Comparison of ENCODE assay signal across 18 cellular contexts in the genomic region with DNA sequence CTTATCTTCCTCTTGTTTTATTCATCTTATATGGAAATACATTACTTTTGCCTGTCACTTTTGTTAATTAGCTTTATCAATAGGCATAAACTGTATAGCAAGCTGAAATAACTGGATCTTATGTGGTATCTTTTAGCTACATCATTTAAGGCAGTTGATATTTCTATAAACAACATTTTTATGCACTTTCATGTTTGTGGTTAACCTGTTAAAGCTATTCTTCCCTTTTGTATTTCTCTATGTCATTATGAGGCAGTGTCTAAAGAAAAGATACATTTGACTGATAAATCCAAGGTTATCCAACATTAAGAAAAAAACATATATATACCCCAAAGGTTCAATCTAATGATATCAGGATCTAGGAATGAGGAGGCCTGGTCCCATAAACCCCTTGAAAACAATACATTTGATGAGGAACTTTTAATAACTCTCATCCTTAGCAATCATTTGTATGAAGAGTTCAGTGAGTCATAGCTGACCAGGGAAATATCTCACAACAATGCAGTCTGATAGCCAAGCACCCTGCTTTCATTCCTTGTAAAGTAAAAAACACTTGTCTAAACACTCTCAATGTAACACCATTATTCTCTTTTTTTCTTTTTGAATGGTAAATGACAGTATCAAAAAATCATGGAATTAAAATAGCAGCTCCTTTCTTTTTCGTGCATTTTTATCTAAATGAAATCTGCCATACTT.
DNase-seq lines count a peak whose midpoint lies in the region; ATAC-seq and TF ChIP-seq lines count a peak whose summit lies in the region.
"Had no signal": no experiment of that assay in that cellular context is flagged by ENCODE, and none has a peak within 500 bp of the region (broad histone marks: within the 10 kb centered on the region; RNA-seq: fewer than 3 reads in every experiment).

No MANE protein-coding gene starts in this region.

- H3K36me3 Mint-ChIP-seq in natural killer cell = no peaks in the 10 kb centered on the region
- H3K36me3 Mint-ChIP-seq: naive thymus-derived CD8-positive, alpha-beta T cell had no signal

- no peaks in the 10 kb centered on the region for H3K9me2 ChIP-seq in PC-9 (ENCODE audit: insufficient read depth)

- H3K27me3 ChIP-seq in fibroblast of lung (ENCODE audit: control insufficient read depth, insufficient read depth, low read length) (no peaks in the 10 kb centered on the region), PC-9 (ENCODE audit: insufficient read depth, low read depth) (no peaks in the 10 kb centered on the region)
- H3K27me3 ChIP-seq: esophagus muscularis mucosa had no signal

- H2AFZ ChIP-seq in fibroblast of lung (ENCODE audit: low read length) (no peak overlapping the region), PC-9 (no peak overlapping the region)

- peak overlapping the region; percentile 86 to 89 for H3K27ac Mint-ChIP-seq in natural killer cell
- H3K27ac Mint-ChIP-seq: dendritic cell treated with granulocyte-macrophage colony-stimulating factor and Interleukin-4, amounts not matched to agents 40 ng/mL and 50 ng/mL, for 4 days; naive thymus-derived CD8-positive, alpha-beta T cell had no signal

- H3K4me1 ChIP-seq in fibroblast of lung (ENCODE audit: control insufficient read depth, extremely low read depth, insufficient read depth, low read length) = peaks cover 4% of the 10 kb centered on the region
- H3K4me1 ChIP-seq in PC-9 (replicated peaks; ENCODE audit: insufficient read depth) = no peaks in the 10 kb centered on the region

- H4K20me1 ChIP-seq in fibroblast of lung (ENCODE audit: control insufficient read depth, extremely low read depth, insufficient read depth, low read length) (no peaks in the 10 kb centered on the region), PC-9 (ENCODE audit: insufficient read depth) (no peaks in the 10 kb centered on the region)

- CTCF ChIA-PET in PC-9 (lab: Charles Lee) = no interaction called here

- POLR2A ChIA-PET in PC-9 (lab: Charles Lee; ENCODE audit: unreplicated experiment) = no interaction called here

- no peak overlapping the region for H3K9ac ChIP-seq in fibroblast of lung (ENCODE audit: insufficient read depth, low read length)

- intact Hi-C loops in natural killer cell (cut with micrococcal nuclease) = loop anchor here (1.0 kb wide), 1 partner anchor 27 kb away; no protein-coding TSS in a partner anchor
- intact Hi-C loops in PC-9 (cut with micrococcal nuclease; ENCODE audit: unreplicated experiment) = no loop called here

- H3K27ac ChIP-seq in fibroblast of lung (ENCODE audit: insufficient read depth, low read length) = no peak overlapping the region
- H3K27ac ChIP-seq in PC-9 = no peak overlapping the region
- H3K27ac ChIP-seq: esophagus muscularis mucosa had no signal

- peaks cover 0 to under 1% of the 10 kb centered on the region in 2 donors for H3K9me3 Mint-ChIP-seq in natural killer cell
- H3K9me3 Mint-ChIP-seq: dendritic cell treated with granulocyte-macrophage colony-stimulating factor and Interleukin-4, amounts not matched to agents 40 ng/mL and 50 ng/mL, for 4 days had no signal

- H3K4me1 Mint-ChIP-seq in natural killer cell = peaks cover 30 to 48% of the 10 kb centered on the region in 2 donors

- DNase-seq in AG10803 (ENCODE audit: low read depth) (peak; percentile 47), fibroblast of lung (ENCODE audit: low read depth in 2 of 2) (peak; percentile 36 to 83), natural killer cell (no peak), GM03348 (ENCODE audit: low spot score) (no peak), PC-9 (no peak), NCI-H2029 treated with DMSO at 0.1 percent for 48 hours (lab: John Stamatoyannopoulos, UW) (no peak)
- DNase-seq: activated CD4-positive, CD25-positive, alpha-beta regulatory T cell; amniotic stem cell; EL; naive thymus-derived CD8-positive, alpha-beta T cell; NCI-H1930; NCI-H526 treated with DMSO at 0.1 percent for 48 hours; right cardiac atrium; stimulated activated CD4-positive, alpha-beta T cell treated with anti-CD3 and anti-CD28 coated beads, Interleukin-2, amount 100 ng/mL, for 48 hours had no signal

- H3K9me3 ChIP-seq in fibroblast of lung (ENCODE audit: control insufficient read depth, insufficient read depth, low read depth, low read length) = no peaks in the 10 kb centered on the region
- no peaks in the 10 kb centered on the region for H3K9me3 ChIP-seq in PC-9 (ENCODE audit: insufficient read depth, low read depth)
- H3K9me3 ChIP-seq: esophagus muscularis mucosa had no signal

- ATAC-seq in SK-N-SH treated with all-trans-retinoic acid at 6 μM for 48 hours = peak; percentile 58; the same call in 2 of the 3 replicates
- peak; percentile 79 to 85 (median 84) for ATAC-seq in natural killer cell
- ATAC-seq in GM19351 (IDR thresholded peaks at IDR 0.05; ENCODE audit: unreplicated experiment) = no peak
- ATAC-seq: naive thymus-derived CD8-positive, alpha-beta T cell had no signal

- H3K79me2 ChIP-seq in fibroblast of lung (ENCODE audit: control insufficient read depth, insufficient read depth, low read length) (no peaks in the 10 kb centered on the region), PC-9 (ENCODE audit: low read depth) (no peaks in the 10 kb centered on the region)

- no peaks in the 10 kb centered on the region for H3K27me3 Mint-ChIP-seq in natural killer cell (ENCODE audit: low read depth in 2 of 2)
- H3K27me3 Mint-ChIP-seq: dendritic cell treated with granulocyte-macrophage colony-stimulating factor and Interleukin-4, amounts not matched to agents 40 ng/mL and 50 ng/mL, for 4 days; naive thymus-derived CD8-positive, alpha-beta T cell had no signal

- H3K36me3 ChIP-seq in fibroblast of lung (ENCODE audit: control insufficient read depth, insufficient read depth, low read length) (no peaks in the 10 kb centered on the region), PC-9 (ENCODE audit: low read depth) (no peaks in the 10 kb centered on the region)
- H3K36me3 ChIP-seq: esophagus muscularis mucosa had no signal

- no peak overlapping the region for H3K4me2 ChIP-seq in fibroblast of lung (ENCODE audit: extremely low read depth, insufficient read depth, low read length)
- no peak overlapping the region for H3K4me2 ChIP-seq in PC-9

- H3K4me3 ChIP-seq in AG10803 (ENCODE audit: low read length) (no peak overlapping the region), fibroblast of lung (replicated peaks in 1 of 4; ENCODE audit: control extremely low read depth in 1 of 4, insufficient read depth in 1 of 4, low read depth in 3 of 4, low read length in 4 of 4) (no peak overlapping the region), PC-9 (no peak overlapping the region)
- H3K4me3 ChIP-seq: esophagus muscularis mucosa had no signal

- no peaks in the 10 kb centered on the region for H3F3A ChIP-seq in PC-9 (ENCODE audit: insufficient read depth, low read depth)

- TF ChIP-seq CTCF in AG10803 (conservative IDR thresholded peaks at IDR 0.05; ENCODE audit: low read length) (no peak), fibroblast of lung (conservative IDR thresholded peaks at IDR 0.05 in 1 of 2, IDR thresholded peaks at IDR 0.05 in 1 of 2; ENCODE audit: low read depth in 1 of 2, low read length in 2 of 2) (no peak), natural killer cell (IDR thresholded peaks at IDR 0.05) (no peak), PC-9 (conservative IDR thresholded peaks at IDR 0.05) (no peak)

- H3K4me3 Mint-ChIP-seq in natural killer cell = peak overlapping the region; percentile 79
- H3K4me3 Mint-ChIP-seq: dendritic cell treated with granulocyte-macrophage colony-stimulating factor and Interleukin-4, amounts not matched to agents 40 ng/mL and 50 ng/mL, for 4 days; naive thymus-derived CD8-positive, alpha-beta T cell had no signal

- no TSS peak for BruUV-seq in PC-9 (replicated peaks; lab: Mats Ljungman, UMichigan)

TF ChIP-seq in SK-N-SH treated with all-trans-retinoic acid at 6 μM for 48 hours, 23 proteins besides CTCF, POLR2A, EP300 and RAD21:
- TF ChIP-seq CSDC2 (CRISPR knock-in tag; IDR thresholded peaks at IDR 0.05) (no peak), ZFP3 (CRISPR knock-in tag; IDR thresholded peaks at IDR 0.05) (no peak), ZNF70 (CRISPR knock-in tag; IDR thresholded peaks at IDR 0.05) (peak; percentile 41; the same call in 1 of the 2 replicates), ISL1 (CRISPR knock-in tag; IDR thresholded peaks at IDR 0.05) (0 out of 2 replicates have a peak, but pooled peaks have one; percentile 10)
- TF ChIP-seq, protein P1, sequence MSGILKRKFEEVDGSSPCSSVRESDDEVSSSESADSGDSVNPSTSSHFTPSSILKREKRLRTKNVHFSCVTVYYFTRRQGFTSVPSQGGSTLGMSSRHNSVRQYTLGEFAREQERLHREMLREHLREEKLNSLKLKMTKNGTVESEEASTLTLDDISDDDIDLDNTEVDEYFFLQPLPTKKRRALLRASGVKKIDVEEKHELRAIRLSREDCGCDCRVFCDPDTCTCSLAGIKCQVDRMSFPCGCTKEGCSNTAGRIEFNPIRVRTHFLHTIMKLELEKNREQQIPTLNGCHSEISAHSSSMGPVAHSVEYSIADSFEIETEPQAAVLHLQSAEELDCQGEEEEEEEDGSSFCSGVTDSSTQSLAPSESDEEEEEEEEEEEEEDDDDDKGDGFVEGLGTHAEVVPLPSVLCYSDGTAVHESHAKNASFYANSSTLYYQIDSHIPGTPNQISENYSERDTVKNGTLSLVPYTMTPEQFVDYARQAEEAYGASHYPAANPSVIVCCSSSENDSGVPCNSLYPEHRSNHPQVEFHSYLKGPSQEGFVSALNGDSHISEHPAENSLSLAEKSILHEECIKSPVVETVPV (CRISPR knock-in tag; IDR thresholded peaks at IDR 0.05) = no peak
TF ChIP-seq in SK-N-SH treated with all-trans-retinoic acid at 6 μM for 48 hours: peak in this region for 2.

Comparison
In these comparisons a context has a peak if more than half of its experiments do, and no peak if none do; other contexts are left out.
1. DNase-seq: peak in AG10803 (single experiment) and fibroblast of lung (2 of 2); none in natural killer cell (single experiment), GM03348 (single experiment), PC-9 (0 of 2) and NCI-H2029 treated with DMSO at 0.1 percent for 48 hours (single experiment).